Comparison of ENCODE assay signal across 1 cellular context in genomic region chr7:39086638-39087360, GRCh38.
TF ChIP-seq lines count a peak whose summit lies in the region.

No MANE protein-coding gene starts in this region.

TF ChIP-seq in HEK293, 187 proteins besides CTCF, POLR2A, EP300 and RAD21 (continued from another document):
- TF ChIP-seq ZNF518A (tag by site-specific recombination; conservative IDR thresholded peaks at IDR 0.05; ENCODE audit: low read depth) (peak; percentile 69), ZNF521 (tag by site-specific recombination; IDR thresholded peaks at IDR 0.05) (no peak), ZBTB8A (tag by site-specific recombination; IDR thresholded peaks at IDR 0.05) (peak; percentile 49), ZBTB11 (tag by site-specific recombination; conservative IDR thresholded peaks at IDR 0.05; ENCODE audit: low read depth) (peak; percentile 68), ZNF664 (tag by site-specific recombination; IDR thresholded peaks at IDR 0.05) (peak; percentile 38; the same call in 1 of the 2 replicates)
